ENCODE assay signal across 12 cellular contexts in the genomic region with DNA sequence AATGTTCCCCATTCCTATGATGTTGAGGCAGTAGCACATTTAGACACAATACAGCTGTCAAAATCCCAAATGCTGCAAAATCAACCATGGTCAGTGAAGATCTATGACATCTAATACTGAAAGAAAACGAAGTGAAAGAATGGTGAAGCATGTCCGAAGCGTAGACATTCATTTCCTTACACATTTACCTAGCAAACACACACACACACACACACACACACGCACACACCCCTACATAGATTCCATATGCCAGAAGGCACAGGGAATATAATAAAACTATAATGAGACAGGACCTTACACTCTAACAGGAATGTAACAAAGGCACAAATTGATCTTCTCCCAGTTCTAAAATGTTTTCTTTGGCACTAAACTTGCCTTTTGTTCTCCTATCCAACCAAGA. TPM values are rescaled to one million over a fixed set of nuclear protein-coding genes. Genes with fewer than 3 reads are reported as not detected.
A peak's percentile ranks its signal among the peaks of the same experiment; 100 is the strongest.
DNase-seq lines count a peak whose midpoint lies in the region; ATAC-seq and TF ChIP-seq lines count a peak whose summit lies in the region.
"Had no signal": no experiment of that assay in that cellular context is flagged by ENCODE, and none has a peak within 500 bp of the region (broad histone marks: within the 10 kb centered on the region; RNA-seq: fewer than 3 reads in every experiment).

No MANE protein-coding gene starts in this region.

- peak overlapping the region; percentile 47; the same call in 1 of the 2 replicates for H3K4me2 ChIP-seq in OCI-LY1 (ENCODE audit: low read length)

- H4K20me1 ChIP-seq in OCI-LY1 (ENCODE audit: insufficient read depth, low read length), result no peaks in the 10 kb centered on the region

- H3K9ac ChIP-seq in OCI-LY1 (ENCODE audit: low read length) (peak overlapping the region; percentile 4; the same call in 1 of the 2 replicates), rectal smooth muscle tissue (ENCODE audit: low read length) (no peak overlapping the region)

- no peaks in the 10 kb centered on the region for H3K36me3 ChIP-seq in OCI-LY1 (ENCODE audit: insufficient read depth, low read length)
- H3K36me3 ChIP-seq in rectal smooth muscle tissue (ENCODE audit: control insufficient read depth, insufficient read depth, low read length), result no peaks in the 10 kb centered on the region
- H3K36me3 ChIP-seq in H7 (replicated peaks; ENCODE audit: control insufficient read depth, insufficient read depth, low read length), result no peaks in the 10 kb centered on the region
- no peaks in the 10 kb centered on the region for H3K36me3 ChIP-seq in brain microvascular endothelial cell (replicated peaks)
- H3K36me3 ChIP-seq: suprapubic skin had no signal

- H3F3A ChIP-seq in OCI-LY1 (ENCODE audit: insufficient read depth, low read length), result no peaks in the 10 kb centered on the region

- H2AFZ ChIP-seq in OCI-LY1 (ENCODE audit: low read length), result no peak overlapping the region

- H3K9me3 ChIP-seq in OCI-LY1 (ENCODE audit: low read length), result no peaks in the 10 kb centered on the region
- H3K9me3 ChIP-seq: suprapubic skin had no signal

- no peak for TF ChIP-seq CTCF in OCI-LY1 (IDR thresholded peaks at IDR 0.05; ENCODE audit: low read length)
- no peak for TF ChIP-seq CTCF in brain microvascular endothelial cell (IDR thresholded peaks at IDR 0.05; ENCODE audit: low read depth, low read length, missing control alignments)

- ATAC-seq in GM18907 (IDR thresholded peaks at IDR 0.05; ENCODE audit: unreplicated experiment) (peak; percentile 63), HG02759 (IDR thresholded peaks at IDR 0.05; ENCODE audit: unreplicated experiment) (peak; percentile 66)

- DNase-seq in OCI-M2 (lab: John Stamatoyannopoulos, UW; ENCODE audit: unreplicated experiment) (no peak), AG08396 (ENCODE audit: low spot score) (no peak), H7 (no peak), brain microvascular endothelial cell (no peak)
- DNase-seq: HFFc6, NCI-H2029 had no signal

- H3K79me2 ChIP-seq in OCI-LY1 (ENCODE audit: insufficient read depth, low read length), result peaks cover 97% of the 10 kb centered on the region

- H3K9me2 ChIP-seq in OCI-LY1 (ENCODE audit: low read depth, low read length), result no peaks in the 10 kb centered on the region

- H3K27ac ChIP-seq in OCI-LY1 (ENCODE audit: low read depth, low read length, poor library complexity, severe bottlenecking) (peak overlapping the region; percentile 40), rectal smooth muscle tissue (ENCODE audit: low read depth, low read length) (peak overlapping the region; percentile 71), brain microvascular endothelial cell (no peak overlapping the region)

- peaks cover 88% of the 10 kb centered on the region for H3K4me1 ChIP-seq in OCI-LY1 (ENCODE audit: insufficient read depth, low read length, severe bottlenecking)
- H3K4me1 ChIP-seq in rectal smooth muscle tissue (ENCODE audit: control insufficient read depth, insufficient read depth, low read length), result peaks cover 20% of the 10 kb centered on the region

- H3K4me3 ChIP-seq in OCI-LY1 (ENCODE audit: low read depth, low read length, poor library complexity, severe bottlenecking) (no peak overlapping the region), rectal smooth muscle tissue (ENCODE audit: low read length) (no peak overlapping the region), H7 (ENCODE audit: insufficient read depth, low read depth, low read length) (no peak overlapping the region), brain microvascular endothelial cell (ENCODE audit: low read depth, low read length) (no peak overlapping the region)
- H3K4me3 ChIP-seq: skin epidermis, suprapubic skin had no signal

- in situ Hi-C loops in brain microvascular endothelial cell (cut with HindIII; ENCODE audit: low pct_ligation_motif_present, low sequenced_read_pairs), result no loop called here

- no peaks in the 10 kb centered on the region for H3K27me3 ChIP-seq in OCI-LY1 (ENCODE audit: insufficient read depth, low read length)
- H3K27me3 ChIP-seq in rectal smooth muscle tissue (ENCODE audit: control insufficient read depth, insufficient read depth, low read length), result no peaks in the 10 kb centered on the region
- H3K27me3 ChIP-seq in H7 (ENCODE audit: control insufficient read depth, insufficient read depth, low read length), result no peaks in the 10 kb centered on the region
- H3K27me3 ChIP-seq in brain microvascular endothelial cell (replicated peaks), result no peaks in the 10 kb centered on the region
- H3K27me3 ChIP-seq: suprapubic skin had no signal

RNA-seq across cellular contexts. Expression of gene CCDC6, which starts 32.4 kb away (rescaled TPM):
- total RNA-seq in H7 (2014; rRNA removed; shearing (Covaris generic)), result 22.0 and 27.7 TPM in 2 replicates
